ENCODE assay signal across 14 cellular contexts in the genomic region with DNA sequence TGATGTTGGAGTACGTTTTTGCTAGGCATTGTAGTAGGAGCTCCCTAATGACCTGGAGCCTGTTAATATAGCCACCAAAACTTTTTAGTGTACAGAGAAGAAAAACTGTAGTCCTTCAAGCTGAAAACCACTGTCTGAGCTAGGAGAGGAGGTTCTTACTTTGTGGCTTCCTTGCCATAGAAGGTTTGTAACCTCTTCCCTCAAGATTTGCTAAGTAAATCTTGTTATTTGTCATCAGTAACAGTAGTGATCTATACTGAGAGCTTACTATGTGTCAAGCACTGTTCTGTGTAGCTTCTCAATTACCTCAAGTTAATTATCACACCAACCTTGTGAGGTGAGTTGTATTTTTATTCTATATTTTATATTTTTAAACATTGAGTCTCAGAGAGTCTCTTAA. TPM values are rescaled to one million over a fixed set of nuclear protein-coding genes. Genes with fewer than 3 reads are reported as not detected.
A peak's percentile ranks its signal among the peaks of the same experiment; 100 is the strongest.
DNase-seq lines count a peak whose midpoint lies in the region; ATAC-seq and TF ChIP-seq lines count a peak whose summit lies in the region.
"Had no signal": no experiment of that assay in that cellular context is flagged by ENCODE, and none has a peak within 500 bp of the region (broad histone marks: within the 10 kb centered on the region; RNA-seq: fewer than 3 reads in every experiment).

No MANE protein-coding gene starts in this region.

- intact Hi-C loops in CD8-positive, alpha-beta T cell (cut with DNase I, micrococcal nuclease): loop anchor here in 1 of 2 experiments (1.0 to 10.0 kb wide), 4 partner anchors 9 to 337 kb away; partner anchors contain the start of gene GBP5

- peak; percentile 10 for ATAC-seq in CD8-positive, alpha-beta T cell
- ATAC-seq in GM19043 (IDR thresholded peaks at IDR 0.05; ENCODE audit: low read depth, unreplicated experiment): peak; percentile 97
- peak; percentile 97 for ATAC-seq in HG02798 (IDR thresholded peaks at IDR 0.05; ENCODE audit: poor library complexity, unreplicated experiment)

- peaks cover 72% of the 10 kb centered on the region for H3K4me1 ChIP-seq in CD8-positive, alpha-beta T cell (ENCODE audit: insufficient read depth, low read length)
- H3K4me1 ChIP-seq: thyroid gland had no signal

- TF ChIP-seq CTCF in CD8-positive, alpha-beta T cell (IDR thresholded peaks at IDR 0.05): no peak
- TF ChIP-seq CTCF in nephron progenitor cell (IDR thresholded peaks at IDR 0.05): no peak

- CTCF ChIA-PET in CD8-positive, alpha-beta T cell (lab: Charles Lee): interaction anchor here (1.2 to 20.9 kb wide), 7 partner anchors 8 to 152 kb away, joined by 3 to 401 read pairs (median 6); partner anchors contain the start of gene LRRC8C

- no peaks in the 10 kb centered on the region for H3K9me3 Mint-ChIP-seq in CD8-positive, alpha-beta T cell
- no peaks in the 10 kb centered on the region for H3K9me3 Mint-ChIP-seq in nephron progenitor cell
- H3K9me3 Mint-ChIP-seq: H9 had no signal

- POLR2A ChIA-PET in CD8-positive, alpha-beta T cell (lab: Charles Lee): interaction anchor here (0.7 to 11.7 kb wide), 12 partner anchors 10 to 622 kb away, joined by 3 to 285 read pairs (median 4); partner anchors contain the start of genes LRRC8B and LRRC8C

- DNase-seq in CD8-positive, alpha-beta T cell: no peak
- DNase-seq in MV-4-11 (lab: John Stamatoyannopoulos, UW): peak; percentile 22
- DNase-seq in GF-D8 (lab: John Stamatoyannopoulos, UW): no peak
- DNase-seq in nephron progenitor cell: no peak
- no peak for DNase-seq in occipital lobe (lab: John Stamatoyannopoulos, UW)
- DNase-seq in NCI-H226: no peak
- DNase-seq: H9, left ventricle myocardium inferior, NCI-H1436 treated with DMSO at 0.1 percent for 48 hours, spleen, thyroid gland had no signal

- H3K36me3 Mint-ChIP-seq in CD8-positive, alpha-beta T cell: peaks cover 7% of the 10 kb centered on the region
- H3K36me3 Mint-ChIP-seq in nephron progenitor cell (ENCODE audit: low read depth): peaks cover 4% of the 10 kb centered on the region

- peaks cover 89% of the 10 kb centered on the region for H3K4me1 Mint-ChIP-seq in CD8-positive, alpha-beta T cell (ENCODE audit: low read depth)
- no peaks in the 10 kb centered on the region for H3K4me1 Mint-ChIP-seq in nephron progenitor cell

- peak overlapping the region; percentile 70 for H3K27ac ChIP-seq in CD8-positive, alpha-beta T cell (ENCODE audit: low read depth, low read length)
- H3K27ac ChIP-seq: BLaER1 treated with 17β-estradiol and CSF1 and Interleukin-3, amounts not matched to agents 10 nM and 100 nM; thyroid gland had no signal

- H3K9me3 ChIP-seq in CD8-positive, alpha-beta T cell (ENCODE audit: low read length): no peaks in the 10 kb centered on the region
- H3K9me3 ChIP-seq: left ventricle myocardium inferior, spleen, thyroid gland had no signal

- peak overlapping the region; percentile 100 for H3K27ac Mint-ChIP-seq in CD8-positive, alpha-beta T cell
- no peak overlapping the region for H3K27ac Mint-ChIP-seq in nephron progenitor cell

- H3K4me3 ChIP-seq in CD8-positive, alpha-beta T cell (ENCODE audit: low read depth, low read length): peak overlapping the region; percentile 13
- H3K4me3 ChIP-seq: BLaER1 treated with 17β-estradiol and CSF1 and Interleukin-3, amounts not matched to agents 10 nM and 100 nM; left ventricle myocardium inferior; spleen; thyroid gland had no signal

- no peaks in the 10 kb centered on the region for H3K36me3 ChIP-seq in CD8-positive, alpha-beta T cell (ENCODE audit: insufficient read depth, low read length)
- H3K36me3 ChIP-seq: left ventricle myocardium inferior, spleen, thyroid gland had no signal

- peak overlapping the region; percentile 69 for H3K4me3 Mint-ChIP-seq in CD8-positive, alpha-beta T cell
- H3K4me3 Mint-ChIP-seq in nephron progenitor cell: no peak overlapping the region
- H3K4me3 Mint-ChIP-seq: H9 had no signal

- no peaks in the 10 kb centered on the region for H3K27me3 ChIP-seq in CD8-positive, alpha-beta T cell (ENCODE audit: insufficient read depth, low read length)
- H3K27me3 ChIP-seq: BLaER1 treated with 17β-estradiol and CSF1 and Interleukin-3, amounts not matched to agents 10 nM and 100 nM; spleen; thyroid gland had no signal

- no peaks in the 10 kb centered on the region for H3K27me3 Mint-ChIP-seq in CD8-positive, alpha-beta T cell (ENCODE audit: low read depth)
- H3K27me3 Mint-ChIP-seq in nephron progenitor cell (ENCODE audit: low read depth, poor library complexity): peaks cover 5% of the 10 kb centered on the region

RNA-seq across cellular contexts. Expression of gene LRRC8C, which starts 21.2 kb away (rescaled TPM):
- 10 to 100 TPM; 24.0 to 26.7 TPM for total RNA-seq in CD8-positive, alpha-beta T cell
- total RNA-seq in occipital lobe: 8.4 TPM

Comparison
In these comparisons a context has a peak if more than half of its experiments do, and no peak if none do; other contexts are left out.
1. ATAC-seq: peak in every context shown above with its lines; median percentile 97 in GM19043; 97 in HG02798; 10 in CD8-positive, alpha-beta T cell.